Comparison of ENCODE assay signal across 1 cellular context in the genomic region with DNA sequence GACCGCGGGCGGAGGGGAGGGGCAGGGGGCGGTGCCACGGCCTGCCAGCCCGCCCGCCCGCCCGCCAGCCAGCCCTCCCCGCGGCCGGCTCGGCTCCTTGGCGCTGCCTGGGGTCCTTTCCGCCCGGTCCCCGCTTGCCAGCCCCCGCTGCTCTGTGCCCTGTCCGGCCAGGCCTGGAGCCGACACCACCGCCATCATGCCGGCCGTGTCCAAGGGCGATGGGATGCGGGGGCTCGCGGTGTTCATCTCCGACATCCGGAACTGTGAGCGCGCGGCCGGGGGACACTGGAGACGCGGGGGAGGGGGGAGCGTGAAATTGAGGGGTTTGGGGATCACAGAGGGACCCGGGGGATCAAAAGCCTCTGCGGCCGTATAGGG.
TF ChIP-seq lines count a peak whose summit lies in the region.

A gene (plus strand): TSS at position 64 of the 378 bp plus-strand sequence. CDS start 133 bp downstream, at position 197.

TF ChIP-seq in GM12878, 131 proteins besides CTCF, POLR2A, EP300 and RAD21 (continued from another document):
- TF ChIP-seq, protein P1, sequence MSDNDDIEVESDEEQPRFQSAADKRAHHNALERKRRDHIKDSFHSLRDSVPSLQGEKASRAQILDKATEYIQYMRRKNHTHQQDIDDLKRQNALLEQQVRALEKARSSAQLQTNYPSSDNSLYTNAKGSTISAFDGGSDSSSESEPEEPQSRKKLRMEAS (IDR thresholded peaks at IDR 0.05; ENCODE audit: low read depth, low read length), result peak; percentile 10; the same call in 1 of the 2 replicates
